28 cellular contexts compared by ENCODE assay signal in genomic region chr5:89917112-89917511, GRCh38.
"Had no signal": no experiment of that assay in that cellular context is flagged by ENCODE, and none has a peak within 500 bp of the region (broad histone marks: within the 10 kb centered on the region; RNA-seq: fewer than 3 reads in every experiment).

No MANE protein-coding gene starts in this region.

- H3K27me3 ChIP-seq: brain microvascular endothelial cell, colonic mucosa, gastrocnemius medialis, heart left ventricle had no signal

- H3K27ac ChIP-seq: brain microvascular endothelial cell, colonic mucosa, gastrocnemius medialis, heart left ventricle, WERI-Rb-1 had no signal

- H3K36me3 ChIP-seq: brain microvascular endothelial cell, colonic mucosa, gastrocnemius medialis, heart left ventricle, WERI-Rb-1 had no signal

- FAIRE-seq: astrocyte, bronchial epithelial cell had no signal

- ATAC-seq: activated CD4-positive, CD25-positive, alpha-beta regulatory T cell treated with anti-CD3 and anti-CD28 coated beads, Interleukin-2, amount 50 U/mL, for 24 hours; activated CD8-positive, alpha-beta T cell treated with anti-CD3 and anti-CD28 coated beads for 36 hours; activated T-cell treated with anti-CD3 and anti-CD28 coated beads, Interleukin-2, amount 50 U/mL, for 4 hours; activated T-helper 17 cell treated with anti-CD3 and anti-CD28 coated beads, Interleukin-2, amount 50 U/mL, for 72 hours; esophagus mucosa; gastrocnemius medialis; heart left ventricle; T-helper 17 cell had no signal

- DNase-seq: activated B cell treated with CpG ODN at 0.5 μM for 24 hours; activated CD4-positive, alpha-beta T cell treated with anti-CD3 and anti-CD28 coated beads for 48 hours; activated CD4-positive, alpha-beta T cell treated with anti-CD3 and anti-CD28 coated beads, Interleukin-2, amount 50 U/mL, for 1 hour; activated CD4-positive, alpha-beta T cell treated with anti-CD3 and anti-CD28 coated beads, Interleukin-2, amount 50 U/mL, for 48 hours; activated CD8-positive, alpha-beta memory T cell treated with anti-CD3 and anti-CD28 coated beads for 24 hours; activated CD8-positive, alpha-beta T cell treated with anti-CD3 and anti-CD28 coated beads for 36 hours; activated effector memory CD4-positive, alpha-beta T cell treated with Interleukin-2 at 50 U/mL for 16 hours; activated gamma-delta T cell treated with Interleukin-2 at 50 U/mL for 16 hours; activated naive CD4-positive, alpha-beta T cell treated with anti-CD3 and anti-CD28 coated beads, Interleukin-2, amount 50 U/mL, for 16 hours; activated naive CD4-positive, alpha-beta T cell treated with Interleukin-2 at 50 U/mL for 16 hours; activated T-cell treated with anti-CD3 and anti-CD28 coated beads, Interleukin-2, amount 50 U/mL, for 4 hours; amniotic stem cell; anterior cingulate cortex; brain microvascular endothelial cell; colonic mucosa; effector CD8-positive, alpha-beta T cell; foreskin fibroblast; gastrocnemius medialis; glutamatergic neuron; heart left ventricle; T-helper 17 cell; T1000; WERI-Rb-1 had no signal

- H3K9me3 ChIP-seq: colonic mucosa, gastrocnemius medialis had no signal

- H3K4me3 ChIP-seq: colonic mucosa, gastrocnemius medialis, heart left ventricle had no signal

- H3K4me1 ChIP-seq: colonic mucosa, gastrocnemius medialis, heart left ventricle had no signal
